Comparison of ENCODE assay signal across 29 cellular contexts in genomic region chr10:15478950-15479349, GRCh38.
"Had no signal": no experiment of that assay in that cellular context is flagged by ENCODE, and none has a peak within 500 bp of the region (broad histone marks: within the 10 kb centered on the region; RNA-seq: fewer than 3 reads in every experiment).

No MANE protein-coding gene starts in this region.

- H3K9me3 Mint-ChIP-seq: natural killer cell treated with Interleukin-12 subunit alpha and Interleukin-12 subunit beta and Interleukin-15 and Interleukin-18, amount 100 ng/mL, for 72 hours had no signal

- H3K27ac Mint-ChIP-seq: naive thymus-derived CD4-positive, alpha-beta T cell; natural killer cell treated with Interleukin-12 subunit alpha and Interleukin-12 subunit beta and Interleukin-15 and Interleukin-18, amount 100 ng/mL, for 72 hours; stimulated activated naive CD8-positive, alpha-beta T cell treated with anti-CD3 and anti-CD28 coated beads, Interleukin-15, Interleukin-2, amounts not matched to agents 100 ng/mL and 50 ng/mL, for 24 hours had no signal

- H3K9me3 ChIP-seq: left lung, lower lobe of right lung, neutrophil, suprapubic skin, thoracic aorta, tibial artery, upper lobe of right lung had no signal

- H3K9ac ChIP-seq: parathyroid adenoma had no signal

- H3K4me3 Mint-ChIP-seq: naive thymus-derived CD4-positive, alpha-beta T cell; natural killer cell treated with Interleukin-12 subunit alpha and Interleukin-12 subunit beta and Interleukin-15 and Interleukin-18, amount 100 ng/mL, for 72 hours; neural crest cell; stimulated activated naive CD8-positive, alpha-beta T cell treated with anti-CD3 and anti-CD28 coated beads, Interleukin-15, Interleukin-2, amounts not matched to agents 100 ng/mL and 50 ng/mL, for 24 hours had no signal

- H3K4me3 ChIP-seq: heart right ventricle, hepatocyte, left lung, lower lobe of right lung, skin epidermis, suprapubic skin, thoracic aorta, tibial artery, upper lobe of right lung had no signal

- H3K4me2 ChIP-seq: hepatocyte had no signal

- H3K4me1 Mint-ChIP-seq: naive thymus-derived CD4-positive, alpha-beta T cell had no signal

- H3K36me3 Mint-ChIP-seq: natural killer cell treated with Interleukin-12 subunit alpha and Interleukin-12 subunit beta and Interleukin-15 and Interleukin-18, amount 100 ng/mL, for 72 hours had no signal

- H3K36me3 ChIP-seq: heart right ventricle, left lung, lower lobe of right lung, neutrophil, suprapubic skin, thoracic aorta, tibial artery, upper lobe of right lung had no signal

- DNase-seq: heart right ventricle; islet precursor cell; left cardiac atrium; left lung; lower lobe of right lung; mammary epithelial cell; mesenchymal stem cell; naive thymus-derived CD4-positive, alpha-beta T cell; occipital lobe; retina; right cardiac atrium; stimulated activated CD4-positive, alpha-beta T cell treated with anti-CD3 and anti-CD28 coated beads, Interleukin-12 subunit alpha, Interleukin-12 subunit beta, amount 100 ng/mL, for 4 hours; stimulated activated CD4-positive, alpha-beta T cell treated with anti-CD3 and anti-CD28 coated beads, Interleukin-15, amount 100 ng/mL, for 24 hours; stimulated activated CD4-positive, alpha-beta T cell treated with anti-CD3 and anti-CD28 coated beads, Interleukin-2, amount 100 ng/mL, for 24 hours; stimulated activated CD4-positive, alpha-beta T cell treated with anti-CD3 and anti-CD28 coated beads, Interleukin-4, amount 100 ng/mL, for 1 hour; stimulated activated naive CD4-positive, alpha-beta T cell; tibial artery; trophoblast cell; upper lobe of right lung had no signal

- H3K4me1 ChIP-seq: heart right ventricle, left lung, lower lobe of right lung, parathyroid adenoma, suprapubic skin, upper lobe of right lung had no signal

- ATAC-seq: heart right ventricle; left cardiac atrium; left lung; lower lobe of right lung; naive thymus-derived CD4-positive, alpha-beta T cell; natural killer cell treated with Interleukin-12 subunit alpha and Interleukin-12 subunit beta and Interleukin-15 and Interleukin-18, amount 100 ng/mL, for 72 hours; right cardiac atrium; sciatic nerve; upper lobe of right lung had no signal

- H3K27ac ChIP-seq: heart right ventricle, hepatocyte, left lung, lower lobe of right lung, neutrophil, parathyroid adenoma, skin epidermis, suprapubic skin, tibial artery, upper lobe of right lung had no signal

- H3K27me3 ChIP-seq: hepatocyte, tibial artery, upper lobe of right lung had no signal
